ENCODE assay signal across 11 cellular contexts in genomic region chr1:39392851-39393573, GRCh38.
A peak's percentile ranks its signal among the peaks of the same experiment; 100 is the strongest.
DNase-seq lines count a peak whose midpoint lies in the region; ATAC-seq, FAIRE-seq and TF ChIP-seq lines count a peak whose summit lies in the region.
"Had no signal": no experiment of that assay in that cellular context is flagged by ENCODE, and none has a peak within 500 bp of the region (broad histone marks: within the 10 kb centered on the region; RNA-seq: fewer than 3 reads in every experiment).

No MANE protein-coding gene starts in this region.

- TF ChIP-seq POLR2A in K562 (conservative IDR thresholded peaks at IDR 0.05), result no peak

- H3K4me2 ChIP-seq in K562 (ENCODE audit: insufficient read depth, low read length), result peak overlapping the region; percentile 70; the same call in 1 of the 2 replicates

- peaks cover 21% of the 10 kb centered on the region for H3K36me3 ChIP-seq in HUES48 (ENCODE audit: control insufficient read depth, insufficient read depth, low read length)
- peaks cover 30% of the 10 kb centered on the region for H3K36me3 ChIP-seq in K562 (ENCODE audit: control insufficient read depth, insufficient read depth, low read length)
- H3K36me3 ChIP-seq in lower lobe of right lung, result peaks cover 29% of the 10 kb centered on the region

- H3K4me3 Mint-ChIP-seq in stimulated activated effector memory CD8-positive, alpha-beta T cell treated with anti-CD3 and anti-CD28 coated beads, Interleukin-12 subunit alpha, Interleukin-12 subunit beta, amount 100 ng/mL, for 72 hours, result peak overlapping the region; percentile 17

- H2AFZ ChIP-seq in K562 (ENCODE audit: low read depth, low read length), result peak overlapping the region; percentile 29; the same call in 1 of the 2 replicates

- H3K9ac ChIP-seq in HUES48 (ENCODE audit: low read depth, low read length) (no peak overlapping the region), K562 (ENCODE audit: insufficient read depth in 1 of 2, low read depth in 2 of 2, low read length in 2 of 2) (peak overlapping the region; percentile 47 to 62; a peak in 3 of 4 replicates)

- H3K27ac ChIP-seq in HUES48 (ENCODE audit: low read depth, low read length) (peak overlapping the region; percentile 72), K562 (ENCODE audit: extremely low read depth, low read depth, low read length) (peak overlapping the region; percentile 81), lower lobe of right lung (peak overlapping the region; percentile 46)

- CTCF ChIA-PET in K562 (lab: Yijun Ruan, JAX; ENCODE audit: low intra/inter-chr PET ratio), result interaction anchor here (0.6 kb wide), 1 partner anchor 15 kb away, joined by 3 read pairs; no protein-coding TSS in a partner anchor

- no TSS peak for BruUV-seq in K562 (replicated peaks; lab: Mats Ljungman, UMichigan)

- ATAC-seq in K562 (no peak), lower lobe of right lung (no peak)
- no peak for ATAC-seq in stimulated activated effector memory CD8-positive, alpha-beta T cell treated with anti-CD3 and anti-CD28 coated beads, Interleukin-12 subunit alpha, Interleukin-12 subunit beta, amount 100 ng/mL, for 72 hours

- peaks cover 68% of the 10 kb centered on the region for H3K4me1 Mint-ChIP-seq in stimulated activated effector memory CD8-positive, alpha-beta T cell treated with anti-CD3 and anti-CD28 coated beads, Interleukin-12 subunit alpha, Interleukin-12 subunit beta, amount 100 ng/mL, for 72 hours

- in situ Hi-C loops in K562 (cut with MboI), result no loop called here

- peaks cover 36% of the 10 kb centered on the region; the same call in 1 of the 2 replicates for H3K4me1 ChIP-seq in HUES48 (ENCODE audit: control insufficient read depth, insufficient read depth, low read length)
- H3K4me1 ChIP-seq in K562 (replicated peaks in 1 of 2; ENCODE audit: control insufficient read depth in 2 of 2, insufficient read depth in 2 of 2, low read length in 2 of 2), result peaks cover 33 to 76% of the 10 kb centered on the region in 2 experiments
- peaks cover 75% of the 10 kb centered on the region for H3K4me1 ChIP-seq in lower lobe of right lung

- POLR2A ChIA-PET in K562 (lab: Yijun Ruan, JAX), result interaction anchor here (1.3 to 1.6 kb wide), 2 partner anchors 14 to 121 kb away, joined by 4 to 7 read pairs; no protein-coding TSS in a partner anchor

- peaks cover 87% of the 10 kb centered on the region for H3K79me2 ChIP-seq in K562 (ENCODE audit: control insufficient read depth, insufficient read depth, low read length)

- no peaks in the 10 kb centered on the region for H3K9me3 ChIP-seq in HUES48 (ENCODE audit: control insufficient read depth, insufficient read depth, low read length)
- no peaks in the 10 kb centered on the region for H3K9me3 ChIP-seq in K562 (replicated peaks; ENCODE audit: control insufficient read depth, insufficient read depth, low read depth, low read length)
- H3K9me3 ChIP-seq in lower lobe of right lung, result no peaks in the 10 kb centered on the region

- H4K20me1 ChIP-seq in K562 (replicated peaks; ENCODE audit: control insufficient read depth, insufficient read depth, low read length), result no peaks in the 10 kb centered on the region

- TF ChIP-seq RAD21 in K562 (CRISPR knock-in tag; conservative IDR thresholded peaks at IDR 0.05 in 1 of 2, IDR thresholded peaks at IDR 0.05 in 1 of 2), result no peak

- WGBS in K562 (ENCODE audit: insufficient coverage, low coverage, missing lambda C conversion rate), result 48% methylated on average over 4 of the region's 4 CpGs

- DNase-seq in K562 (ENCODE audit: extremely low read depth in 1 of 4, low spot score in 3 of 4) (no peak), lower lobe of right lung (no peak), GM03348 (ENCODE audit: low spot score) (no peak), OCI-M2 (lab: John Stamatoyannopoulos, UW; ENCODE audit: unreplicated experiment) (no peak), NCI-H1048 (lab: John Stamatoyannopoulos, UW) (no peak), AML-193 (lab: John Stamatoyannopoulos, UW) (no peak)
- DNase-seq in stimulated activated effector memory CD8-positive, alpha-beta T cell treated with anti-CD3 and anti-CD28 coated beads, Interleukin-12 subunit alpha, Interleukin-12 subunit beta, amount 100 ng/mL, for 72 hours (ENCODE audit: low spot score in 2 of 2), result no peak
- DNase-seq: activated naive CD4-positive, alpha-beta T cell treated with Interleukin-2 at 50 U/mL for 16 hours; NCI-H1092; stimulated activated CD4-positive, alpha-beta T cell treated with anti-CD3 and anti-CD28 coated beads, Interleukin-4, amount 100 ng/mL, for 1 hour had no signal

- no peak for TF ChIP-seq EP300 in K562 (IDR thresholded peaks at IDR 0.05; ENCODE audit: low read length)

- intact Hi-C loops in K562 (cut with micrococcal nuclease), result loop anchor here (2.0 kb wide), 1 partner anchor 16 kb away; no protein-coding TSS in a partner anchor
- intact Hi-C loops in lower lobe of right lung (cut with DNase I), result no loop called here

- H3K36me3 Mint-ChIP-seq in stimulated activated effector memory CD8-positive, alpha-beta T cell treated with anti-CD3 and anti-CD28 coated beads, Interleukin-12 subunit alpha, Interleukin-12 subunit beta, amount 100 ng/mL, for 72 hours, result peaks cover 87% of the 10 kb centered on the region

- no peak for FAIRE-seq in K562 (lab: Jason Lieb, UNC)

- no peaks in the 10 kb centered on the region for H3K9me1 ChIP-seq in K562 (ENCODE audit: control insufficient read depth, insufficient read depth, low read length)

- H3K4me3 ChIP-seq in HUES48 (ENCODE audit: low read depth, low read length) (no peak overlapping the region), K562 (no peak overlapping the region), lower lobe of right lung (no peak overlapping the region)

- H3K9me3 Mint-ChIP-seq in stimulated activated effector memory CD8-positive, alpha-beta T cell treated with anti-CD3 and anti-CD28 coated beads, Interleukin-12 subunit alpha, Interleukin-12 subunit beta, amount 100 ng/mL, for 72 hours, result no peaks in the 10 kb centered on the region

- TF ChIP-seq CTCF in K562 (IDR thresholded peaks at IDR 0.05 in 2 of 3, conservative IDR thresholded peaks at IDR 0.05 in 1 of 3; ENCODE audit: insufficient read depth in 2 of 3, low read depth in 1 of 3, low read length in 3 of 3) (no peak), lower lobe of right lung (IDR thresholded peaks at IDR 0.05) (no peak)

- H3K27ac Mint-ChIP-seq in stimulated activated effector memory CD8-positive, alpha-beta T cell treated with anti-CD3 and anti-CD28 coated beads, Interleukin-12 subunit alpha, Interleukin-12 subunit beta, amount 100 ng/mL, for 72 hours, result peak overlapping the region; percentile 81

- no peaks in the 10 kb centered on the region for H3K27me3 ChIP-seq in HUES48 (ENCODE audit: control insufficient read depth, insufficient read depth, low read length)
- no peaks in the 10 kb centered on the region for H3K27me3 ChIP-seq in K562 (ENCODE audit: control insufficient read depth in 2 of 2, insufficient read depth in 2 of 2, low read length in 2 of 2)
- H3K27me3 ChIP-seq in lower lobe of right lung (ENCODE audit: low read depth), result no peaks in the 10 kb centered on the region

TF ChIP-seq in K562, 482 proteins besides CTCF, POLR2A, EP300 and RAD21:
- TF ChIP-seq CTBP1 (IDR thresholded peaks at IDR 0.05; ENCODE audit: borderline replicate concordance) (no peak), HES1 (IDR thresholded peaks at IDR 0.05; ENCODE audit: low read depth) (no peak), ZFP36 (IDR thresholded peaks at IDR 0.05; ENCODE audit: low read depth, low read length, partially characterized antibody) (no peak), SIN3B (IDR thresholded peaks at IDR 0.05; ENCODE audit: low read depth) (no peak)
TF ChIP-seq in K562: peak in this region for 0.
